Comparison of ENCODE assay signal across 16 cellular contexts in the genomic region with DNA sequence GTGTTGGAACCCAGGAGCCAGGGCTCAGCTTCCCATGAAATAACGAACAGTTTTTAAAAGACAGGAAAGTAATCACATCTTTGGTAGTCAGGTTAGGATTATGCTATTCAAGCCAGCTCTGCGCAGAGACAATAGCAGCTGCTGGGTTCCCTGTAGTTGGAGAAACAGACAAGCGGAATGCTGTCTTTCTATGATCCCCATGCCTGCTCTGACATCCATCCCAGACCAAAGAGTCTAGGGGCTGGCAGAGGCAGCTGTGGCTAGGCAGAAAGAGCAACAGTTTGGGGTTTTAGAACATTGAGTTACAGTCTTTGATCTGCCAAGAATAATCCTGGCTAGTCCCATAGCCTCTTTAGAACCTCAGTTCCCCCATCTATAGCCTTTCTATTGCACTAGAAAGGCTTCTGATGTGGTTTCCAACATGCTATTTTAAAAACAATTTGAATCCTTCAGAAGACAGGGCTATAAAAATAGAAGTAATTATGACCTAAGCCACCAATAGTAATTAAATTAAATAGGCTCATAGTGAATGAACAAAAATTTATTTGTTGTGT.
A peak's percentile ranks its signal among the peaks of the same experiment; 100 is the strongest.
DNase-seq lines count a peak whose midpoint lies in the region; ATAC-seq, FAIRE-seq and TF ChIP-seq lines count a peak whose summit lies in the region.
"Had no signal": no experiment of that assay in that cellular context is flagged by ENCODE, and none has a peak within 500 bp of the region (broad histone marks: within the 10 kb centered on the region; RNA-seq: fewer than 3 reads in every experiment).

No MANE protein-coding gene starts in this region.

- H3K79me2 ChIP-seq in GM23338 (replicated peaks; ENCODE audit: insufficient read depth) (no peaks in the 10 kb centered on the region), MM.1S (ENCODE audit: low read length) (no peaks in the 10 kb centered on the region)

- WGBS in neuronal stem cell (ENCODE audit: extremely low coverage in 2 of 2, insufficient read length in 2 of 2, insufficient replicate concordance in 1 of 2), 2 donors, result no CpG with 5 or more reads among the region's 3 CpGs

- H4K91ac ChIP-seq in neuronal stem cell (ENCODE audit: low read depth, low read length, poor library complexity), result no peak overlapping the region

- H2BK5ac ChIP-seq in neuronal stem cell (ENCODE audit: low read length), result no peak overlapping the region

- H3K9me2 ChIP-seq in GM23338 (ENCODE audit: insufficient read depth), result no peaks in the 10 kb centered on the region
- H3K9me2 ChIP-seq in MM.1S (replicated peaks; ENCODE audit: insufficient read depth, low read length), result no peaks in the 10 kb centered on the region

- no peak overlapping the region for H2AK5ac ChIP-seq in neuronal stem cell (ENCODE audit: low read depth, low read length)

- no peak overlapping the region for H3K14ac ChIP-seq in neuronal stem cell (ENCODE audit: low read length)

- peaks cover 11% of the 10 kb centered on the region for H3K4me1 Mint-ChIP-seq in GM23338
- no peaks in the 10 kb centered on the region for H3K4me1 Mint-ChIP-seq in stimulated activated effector memory CD8-positive, alpha-beta T cell treated with anti-CD3 and anti-CD28 coated beads, Interleukin-12 subunit alpha, Interleukin-12 subunit beta, amount 100 ng/mL, for 72 hours

- peaks cover 1% of the 10 kb centered on the region for H3K27me3 Mint-ChIP-seq in GM23338 (ENCODE audit: insufficient read depth, low read depth, poor library complexity)

- no peak overlapping the region for H3K23ac ChIP-seq in neuronal stem cell (ENCODE audit: low read depth, low read length, poor library complexity)

- no peak overlapping the region for H3K27ac Mint-ChIP-seq in GM23338
- H3K27ac Mint-ChIP-seq in stimulated activated effector memory CD8-positive, alpha-beta T cell treated with anti-CD3 and anti-CD28 coated beads, Interleukin-12 subunit alpha, Interleukin-12 subunit beta, amount 100 ng/mL, for 72 hours, result no peak overlapping the region

- DNase-seq in GM23338 (ENCODE audit: low spot score) (no peak), MM.1S (peak; percentile 19), neuronal stem cell (ENCODE audit: low spot score) (no peak), NOMO-1 (lab: John Stamatoyannopoulos, UW; ENCODE audit: unreplicated experiment in 2 of 2) (no peak), DMS 273 (lab: John Stamatoyannopoulos, UW; ENCODE audit: unreplicated experiment) (no peak)
- no peak for DNase-seq in stimulated activated effector memory CD8-positive, alpha-beta T cell treated with anti-CD3 and anti-CD28 coated beads, Interleukin-12 subunit alpha, Interleukin-12 subunit beta, amount 100 ng/mL, for 72 hours (ENCODE audit: low spot score in 2 of 2)
- DNase-seq: DMS79 treated with DMSO at 0.1 percent for 48 hours, H7, Kasumi-1, NCI-H1105 treated with DMSO at 0.1 percent for 48 hours, NCI-H187 treated with DMSO at 0.1 percent for 48 hours, NCI-H526, SW 1271 had no signal

- no peak overlapping the region for H3K4me2 ChIP-seq in GM23338
- H3K4me2 ChIP-seq in MM.1S (ENCODE audit: low read depth, low read length), result no peak overlapping the region
- H3K4me2 ChIP-seq in neuronal stem cell (ENCODE audit: insufficient read depth, low read length, poor library complexity, severe bottlenecking), result no peak overlapping the region

- H3K4me3 ChIP-seq in GM23338, result no peak overlapping the region
- H3K4me3 ChIP-seq in MM.1S (ENCODE audit: low read length), result no peak overlapping the region
- H3K4me3 ChIP-seq in neuronal stem cell (ENCODE audit: low read length in 2 of 2), result no peak overlapping the region

- H3K27me3 ChIP-seq in GM23338 (ENCODE audit: insufficient read depth) (no peaks in the 10 kb centered on the region), MM.1S (replicated peaks; ENCODE audit: insufficient read depth, low read length) (no peaks in the 10 kb centered on the region), neuronal stem cell (ENCODE audit: control insufficient read depth in 3 of 3, insufficient read depth in 3 of 3, low read depth in 1 of 3, low read length in 3 of 3) (no peaks in the 10 kb centered on the region)

- no peaks in the 10 kb centered on the region for H3K9me3 Mint-ChIP-seq in GM23338
- H3K9me3 Mint-ChIP-seq in stimulated activated effector memory CD8-positive, alpha-beta T cell treated with anti-CD3 and anti-CD28 coated beads, Interleukin-12 subunit alpha, Interleukin-12 subunit beta, amount 100 ng/mL, for 72 hours, result no peaks in the 10 kb centered on the region

- H3K27ac ChIP-seq in GM23338 (ENCODE audit: low read depth) (no peak overlapping the region), MM.1S (ENCODE audit: low read length) (no peak overlapping the region), neuronal stem cell (replicated peaks; ENCODE audit: low read length) (no peak overlapping the region)
- H3K27ac ChIP-seq: C4-2B had no signal

- no peak for TF ChIP-seq CTCF in GM23338 (conservative IDR thresholded peaks at IDR 0.05; ENCODE audit: low read depth in 2 of 2)
- TF ChIP-seq CTCF in MM.1S (IDR thresholded peaks at IDR 0.05; ENCODE audit: low read length), result no peak

- H4K20me1 ChIP-seq in GM23338 (replicated peaks; ENCODE audit: insufficient read depth) (no peaks in the 10 kb centered on the region), MM.1S (ENCODE audit: insufficient read depth, low read length) (no peaks in the 10 kb centered on the region)

- H3K9ac ChIP-seq in MM.1S (ENCODE audit: low read length) (no peak overlapping the region), neuronal stem cell (ENCODE audit: low read depth, low read length, poor library complexity) (no peak overlapping the region)

- no peak overlapping the region for H4K8ac ChIP-seq in neuronal stem cell (ENCODE audit: low read depth, low read length)

- H2BK15ac ChIP-seq in neuronal stem cell (ENCODE audit: low read length), result no peak overlapping the region

- no peaks in the 10 kb centered on the region for H3K36me3 ChIP-seq in GM23338 (ENCODE audit: insufficient read depth)
- H3K36me3 ChIP-seq in MM.1S (replicated peaks; ENCODE audit: insufficient read depth, low read length), result no peaks in the 10 kb centered on the region
- H3K36me3 ChIP-seq in neuronal stem cell (replicated peaks in 1 of 2; ENCODE audit: control insufficient read depth in 2 of 2, insufficient read depth in 2 of 2, low read length in 2 of 2), result no peaks in the 10 kb centered on the region

- peaks cover 9% of the 10 kb centered on the region for H3K4me1 ChIP-seq in GM23338 (ENCODE audit: insufficient read depth)
- H3K4me1 ChIP-seq in MM.1S (ENCODE audit: low read length), result no peaks in the 10 kb centered on the region
- H3K4me1 ChIP-seq in neuronal stem cell (ENCODE audit: control insufficient read depth in 2 of 2, insufficient read depth in 1 of 2, low read depth in 1 of 2, low read length in 2 of 2), result peaks cover 0 to 6% of the 10 kb centered on the region in 2 donors

- H3K36me3 Mint-ChIP-seq in GM23338 (ENCODE audit: low read depth), result no peaks in the 10 kb centered on the region
- H3K36me3 Mint-ChIP-seq in stimulated activated effector memory CD8-positive, alpha-beta T cell treated with anti-CD3 and anti-CD28 coated beads, Interleukin-12 subunit alpha, Interleukin-12 subunit beta, amount 100 ng/mL, for 72 hours, result no peaks in the 10 kb centered on the region

- no peak overlapping the region for H3K4me3 Mint-ChIP-seq in GM23338
- H3K4me3 Mint-ChIP-seq in stimulated activated effector memory CD8-positive, alpha-beta T cell treated with anti-CD3 and anti-CD28 coated beads, Interleukin-12 subunit alpha, Interleukin-12 subunit beta, amount 100 ng/mL, for 72 hours, result no peak overlapping the region

- no peak overlapping the region for H3K18ac ChIP-seq in neuronal stem cell (ENCODE audit: low read length)

- no peak overlapping the region for H2BK120ac ChIP-seq in neuronal stem cell (ENCODE audit: low read depth, low read length)

- no peak overlapping the region for H3K4ac ChIP-seq in neuronal stem cell (ENCODE audit: low read length)

- peak; percentile 42 for ATAC-seq in GM23338
- ATAC-seq in stimulated activated effector memory CD8-positive, alpha-beta T cell treated with anti-CD3 and anti-CD28 coated beads, Interleukin-12 subunit alpha, Interleukin-12 subunit beta, amount 100 ng/mL, for 72 hours, result no peak
- ATAC-seq: Panc1 had no signal

- H3K9me3 ChIP-seq in MM.1S (replicated peaks; ENCODE audit: insufficient read depth, low read length) (no peaks in the 10 kb centered on the region), neuronal stem cell (replicated peaks in 1 of 2; ENCODE audit: control insufficient read depth in 2 of 2, insufficient read depth in 1 of 2, low read depth in 1 of 2, low read length in 2 of 2) (no peaks in the 10 kb centered on the region)

- no peak overlapping the region for H2BK12ac ChIP-seq in neuronal stem cell (ENCODE audit: low read length)

- H2AFZ ChIP-seq in GM23338 (no peak overlapping the region), MM.1S (ENCODE audit: low read length) (no peak overlapping the region), neuronal stem cell (ENCODE audit: low read length) (peak overlapping the region; percentile 64)

- H3K79me1 ChIP-seq in neuronal stem cell (ENCODE audit: low read depth, low read length), result no peaks in the 10 kb centered on the region

- peak; percentile 55 for FAIRE-seq in endometrium (lab: Jason Lieb, UNC)

- H3F3A ChIP-seq in GM23338 (replicated peaks; ENCODE audit: low read depth) (no peaks in the 10 kb centered on the region), MM.1S (ENCODE audit: insufficient read depth, low read length) (no peaks in the 10 kb centered on the region)

TF ChIP-seq in GM23338, 12 proteins besides CTCF, POLR2A, EP300 and RAD21 (continues in another document):
- no peak for TF ChIP-seq POLR2AphosphoS5 (IDR thresholded peaks at IDR 0.05; ENCODE audit: low read depth)
- no peak for TF ChIP-seq EZH2phosphoT487 (IDR thresholded peaks at IDR 0.05; ENCODE audit: unreplicated experiment)
- TF ChIP-seq JUNB (IDR thresholded peaks at IDR 0.05; ENCODE audit: unreplicated experiment), result no peak
- no peak for TF ChIP-seq EZH2 (IDR thresholded peaks at IDR 0.05; ENCODE audit: low read depth, unreplicated experiment)
